ENCODE assay signal across 1 cellular context in the genomic region with DNA sequence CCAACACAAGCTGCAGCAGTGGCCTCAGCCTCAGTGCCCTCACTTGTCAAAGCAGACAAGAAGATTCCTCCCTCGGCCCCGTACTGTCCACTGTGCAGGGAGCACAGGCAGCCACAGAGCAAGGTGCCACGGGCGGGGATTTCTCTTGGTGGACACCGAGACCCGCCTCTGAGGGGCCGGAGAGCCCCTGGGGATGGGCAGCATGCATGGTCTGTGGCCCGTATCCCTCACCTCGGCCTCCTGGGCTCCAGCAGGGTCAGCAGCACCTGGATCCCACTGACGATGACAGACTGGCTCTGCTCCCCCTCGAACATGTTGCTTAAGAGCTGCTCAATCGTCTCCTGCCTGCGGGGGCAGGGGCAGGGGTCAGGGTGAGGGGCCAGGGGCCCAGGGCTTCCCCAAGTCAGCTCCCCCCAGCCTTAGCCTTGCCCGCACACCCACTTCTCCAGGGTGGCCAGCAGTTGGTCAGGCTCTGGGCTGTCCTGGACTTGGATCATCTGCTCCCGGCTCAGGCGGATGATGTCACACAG.
TF ChIP-seq lines count a peak whose summit lies in the region.

No MANE protein-coding gene starts in this region.

TF ChIP-seq in GM12878, 131 proteins besides CTCF, POLR2A, EP300 and RAD21:
- TF ChIP-seq SRF (IDR thresholded peaks at IDR 0.05; ENCODE audit: low read depth in 2 of 2, low read length in 2 of 2) (no peak), SUZ12 (IDR thresholded peaks at IDR 0.05; ENCODE audit: unreplicated experiment) (no peak), STAT3 (IDR thresholded peaks at IDR 0.05; ENCODE audit: low read depth, low read length) (no peak)
- TF ChIP-seq, protein P1, sequence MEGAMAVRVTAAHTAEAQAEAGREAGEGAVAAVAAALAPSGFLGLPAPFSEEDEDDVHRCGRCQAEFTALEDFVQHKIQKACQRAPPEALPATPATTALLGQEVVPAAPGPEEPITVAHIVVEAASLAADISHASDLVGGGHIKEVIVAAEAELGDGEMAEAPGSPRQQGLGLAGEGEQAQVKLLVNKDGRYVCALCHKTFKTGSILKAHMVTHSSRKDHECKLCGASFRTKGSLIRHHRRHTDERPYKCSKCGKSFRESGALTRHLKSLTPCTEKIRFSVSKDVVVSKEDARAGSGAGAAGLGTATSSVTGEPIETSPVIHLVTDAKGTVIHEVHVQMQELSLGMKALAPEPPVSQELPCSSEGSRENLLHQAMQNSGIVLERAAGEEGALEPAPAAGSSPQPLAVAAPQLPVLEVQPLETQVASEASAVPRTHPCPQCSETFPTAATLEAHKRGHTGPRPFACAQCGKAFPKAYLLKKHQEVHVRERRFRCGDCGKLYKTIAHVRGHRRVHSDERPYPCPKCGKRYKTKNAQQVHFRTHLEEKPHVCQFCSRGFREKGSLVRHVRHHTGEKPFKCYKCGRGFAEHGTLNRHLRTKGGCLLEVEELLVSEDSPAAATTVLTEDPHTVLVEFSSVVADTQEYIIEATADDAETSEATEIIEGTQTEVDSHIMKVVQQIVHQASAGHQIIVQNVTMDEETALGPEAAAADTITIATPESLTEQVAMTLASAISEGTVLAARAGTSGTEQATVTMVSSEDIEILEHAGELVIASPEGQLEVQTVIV (IDR thresholded peaks at IDR 0.05; ENCODE audit: borderline replicate concordance, partially characterized antibody): no peak
